Comparison of ENCODE assay signal across 10 cellular contexts in the genomic region with DNA sequence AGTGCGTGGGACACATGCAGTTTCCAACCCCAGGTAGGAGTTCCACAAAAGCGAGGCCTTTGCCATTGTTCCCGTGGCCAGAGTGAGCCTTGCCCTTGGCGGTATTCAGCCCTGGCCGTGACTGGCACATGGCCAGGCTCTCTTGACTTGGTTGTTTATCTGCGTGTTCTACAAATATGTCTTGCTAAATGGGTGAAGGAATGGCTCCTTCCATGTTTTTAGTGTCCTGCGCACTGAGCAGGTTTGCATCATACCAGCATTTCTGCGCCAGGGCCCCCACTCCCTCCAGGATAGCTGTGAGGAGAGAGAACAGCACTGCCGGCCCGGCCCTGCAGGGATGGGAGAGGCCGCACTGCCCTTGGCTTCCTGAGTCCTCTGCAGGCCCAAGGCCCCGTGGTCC. TPM values are rescaled to one million over a fixed set of nuclear protein-coding genes. Genes with fewer than 3 reads are reported as not detected.
DNase-seq lines count a peak whose midpoint lies in the region; ATAC-seq and TF ChIP-seq lines count a peak whose summit lies in the region.
"Had no signal": no experiment of that assay in that cellular context is flagged by ENCODE, and none has a peak within 500 bp of the region (broad histone marks: within the 10 kb centered on the region; RNA-seq: fewer than 3 reads in every experiment).

No MANE protein-coding gene starts in this region.

- H3K4me1 ChIP-seq in upper lobe of left lung = peaks cover 10 to 33% (median 27%) of the 10 kb centered on the region in 4 donors
- H3K4me1 ChIP-seq: SJSA1 had no signal

- peak overlapping the region; percentile 64 to 83 (median 80) for H3K27ac ChIP-seq in upper lobe of left lung
- H3K27ac ChIP-seq: SJSA1 had no signal

- no peak for TF ChIP-seq CTCF in choroid plexus epithelial cell (conservative IDR thresholded peaks at IDR 0.05; ENCODE audit: low read depth, low read length)
- TF ChIP-seq CTCF in mesothelial cell of epicardium (IDR thresholded peaks at IDR 0.05; ENCODE audit: unreplicated experiment) = no peak
- peak in 1 of 6 experiments; percentile 10 for TF ChIP-seq CTCF in upper lobe of left lung (IDR thresholded peaks at IDR 0.05)
- no peak for TF ChIP-seq CTCF in WTC11 (IDR thresholded peaks at IDR 0.05)

- H3K36me3 Mint-ChIP-seq in activated T-cell treated with anti-CD3 and anti-CD28 coated beads, Interleukin-2, amount 50 U/mL, for 24 hours (ENCODE audit: low read depth) = peaks cover 84% of the 10 kb centered on the region
- H3K36me3 Mint-ChIP-seq in mesothelial cell of epicardium (peaks cover 12% of the 10 kb centered on the region), WTC11 (peaks cover 20% of the 10 kb centered on the region)

- 52 to 56% methylated on average over 8 to 12 of the region's 12 CpGs for WGBS in upper lobe of left lung, 2 donors

- H3K27me3 ChIP-seq in upper lobe of left lung = no peaks in the 10 kb centered on the region
- H3K27me3 ChIP-seq: SJSA1 had no signal

- peaks cover 11 to 69% (median 51%) of the 10 kb centered on the region in 4 donors for H3K36me3 ChIP-seq in upper lobe of left lung

- H3K4me3 Mint-ChIP-seq in activated T-cell treated with anti-CD3 and anti-CD28 coated beads, Interleukin-2, amount 50 U/mL, for 24 hours = no peak overlapping the region
- H3K4me3 Mint-ChIP-seq in mesothelial cell of epicardium = no peak overlapping the region
- no peak overlapping the region for H3K4me3 Mint-ChIP-seq in WTC11

- peak; percentile 44 for DNase-seq in activated T-cell treated with anti-CD3 and anti-CD28 coated beads, Interleukin-2, amount 50 U/mL, for 24 hours
- DNase-seq in activated T-cell treated with anti-CD3 and anti-CD28 coated beads for 4 hours (no peak), choroid plexus epithelial cell (ENCODE audit: low read depth) (peak; percentile 81), mesothelial cell of epicardium (ENCODE audit: low spot score in 2 of 2, unreplicated experiment in 2 of 2) (no peak), upper lobe of left lung (peak in 1 of 2 donors; percentile 83), WTC11 (ENCODE audit: low spot score) (no peak), NCI-H187 treated with DMSO at 0.1 percent for 48 hours (lab: John Stamatoyannopoulos, UW) (no peak), HK-2 (ENCODE audit: unreplicated experiment) (no peak)
- DNase-seq: cortex of kidney had no signal

- CTCF ChIA-PET in WTC11 (lab: Charles Lee) = interaction anchor here (0.9 to 3.0 kb wide), 19 partner anchors 7 to 223 kb away, joined by 3 to 44 read pairs (median 4); a partner anchor contains a TSS

- POLR2A ChIA-PET in WTC11 (lab: Charles Lee) = interaction anchor here (1.0 to 1.1 kb wide), 2 partner anchors 55 to 120 kb away, joined by 3 read pairs; a partner anchor contains a TSS

- H3K4me1 Mint-ChIP-seq in activated T-cell treated with anti-CD3 and anti-CD28 coated beads, Interleukin-2, amount 50 U/mL, for 24 hours (ENCODE audit: low read depth) = peaks cover 18% of the 10 kb centered on the region
- H3K4me1 Mint-ChIP-seq in mesothelial cell of epicardium (no peaks in the 10 kb centered on the region), WTC11 (no peaks in the 10 kb centered on the region)

- no peak overlapping the region for H3K4me3 ChIP-seq in choroid plexus epithelial cell (ENCODE audit: low read depth, low read length)
- H3K4me3 ChIP-seq in upper lobe of left lung = no peak overlapping the region
- H3K4me3 ChIP-seq: SJSA1 had no signal

- TF ChIP-seq POLR2A in upper lobe of left lung (IDR thresholded peaks at IDR 0.05) = no peak

- H3K9me3 ChIP-seq in upper lobe of left lung = no peaks in the 10 kb centered on the region
- H3K9me3 ChIP-seq: SJSA1 had no signal

- TF ChIP-seq EP300 in upper lobe of left lung (IDR thresholded peaks at IDR 0.05) = no peak

- ATAC-seq in upper lobe of left lung (ENCODE audit: low FRiP score in 2 of 2) (peak; percentile 55 to 72), WTC11 (no peak)

- no peaks in the 10 kb centered on the region for H3K27me3 Mint-ChIP-seq in activated T-cell treated with anti-CD3 and anti-CD28 coated beads, Interleukin-2, amount 50 U/mL, for 24 hours
- H3K27me3 Mint-ChIP-seq in mesothelial cell of epicardium (ENCODE audit: low read depth) = no peaks in the 10 kb centered on the region
- peaks cover 2% of the 10 kb centered on the region; the same call in 1 of the 2 replicates for H3K27me3 Mint-ChIP-seq in WTC11 (ENCODE audit: low read depth)

- peak overlapping the region; percentile 89 for H3K27ac Mint-ChIP-seq in activated T-cell treated with anti-CD3 and anti-CD28 coated beads, Interleukin-2, amount 50 U/mL, for 24 hours
- H3K27ac Mint-ChIP-seq in mesothelial cell of epicardium = peak overlapping the region; percentile 66
- no peak overlapping the region for H3K27ac Mint-ChIP-seq in WTC11

- no peaks in the 10 kb centered on the region for H3K9me3 Mint-ChIP-seq in activated T-cell treated with anti-CD3 and anti-CD28 coated beads, Interleukin-2, amount 50 U/mL, for 24 hours
- H3K9me3 Mint-ChIP-seq in mesothelial cell of epicardium (no peaks in the 10 kb centered on the region), WTC11 (no peaks in the 10 kb centered on the region)

TF ChIP-seq in WTC11, 78 proteins besides CTCF, POLR2A, EP300 and RAD21:
- no peak for TF ChIP-seq ZNF121 (CRISPR knock-in tag; IDR thresholded peaks at IDR 0.05)
- TF ChIP-seq, protein P1, sequence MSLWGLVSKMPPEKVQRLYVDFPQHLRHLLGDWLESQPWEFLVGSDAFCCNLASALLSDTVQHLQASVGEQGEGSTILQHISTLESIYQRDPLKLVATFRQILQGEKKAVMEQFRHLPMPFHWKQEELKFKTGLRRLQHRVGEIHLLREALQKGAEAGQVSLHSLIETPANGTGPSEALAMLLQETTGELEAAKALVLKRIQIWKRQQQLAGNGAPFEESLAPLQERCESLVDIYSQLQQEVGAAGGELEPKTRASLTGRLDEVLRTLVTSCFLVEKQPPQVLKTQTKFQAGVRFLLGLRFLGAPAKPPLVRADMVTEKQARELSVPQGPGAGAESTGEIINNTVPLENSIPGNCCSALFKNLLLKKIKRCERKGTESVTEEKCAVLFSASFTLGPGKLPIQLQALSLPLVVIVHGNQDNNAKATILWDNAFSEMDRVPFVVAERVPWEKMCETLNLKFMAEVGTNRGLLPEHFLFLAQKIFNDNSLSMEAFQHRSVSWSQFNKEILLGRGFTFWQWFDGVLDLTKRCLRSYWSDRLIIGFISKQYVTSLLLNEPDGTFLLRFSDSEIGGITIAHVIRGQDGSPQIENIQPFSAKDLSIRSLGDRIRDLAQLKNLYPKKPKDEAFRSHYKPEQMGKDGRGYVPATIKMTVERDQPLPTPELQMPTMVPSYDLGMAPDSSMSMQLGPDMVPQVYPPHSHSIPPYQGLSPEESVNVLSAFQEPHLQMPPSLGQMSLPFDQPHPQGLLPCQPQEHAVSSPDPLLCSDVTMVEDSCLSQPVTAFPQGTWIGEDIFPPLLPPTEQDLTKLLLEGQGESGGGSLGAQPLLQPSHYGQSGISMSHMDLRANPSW (CRISPR knock-in tag; conservative IDR thresholded peaks at IDR 0.05; ENCODE audit: low read depth) = no peak
- TF ChIP-seq, protein P2, sequence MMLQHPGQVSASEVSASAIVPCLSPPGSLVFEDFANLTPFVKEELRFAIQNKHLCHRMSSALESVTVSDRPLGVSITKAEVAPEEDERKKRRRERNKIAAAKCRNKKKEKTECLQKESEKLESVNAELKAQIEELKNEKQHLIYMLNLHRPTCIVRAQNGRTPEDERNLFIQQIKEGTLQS (CRISPR knock-in tag; conservative IDR thresholded peaks at IDR 0.05) = no peak

RNA-seq across cellular contexts. Expression of a gene that starts 20.0 kb away (rescaled TPM):
- total RNA-seq in mesothelial cell of epicardium (41.0 to 47.4 TPM (median 46.6 TPM) in 3 replicates), upper lobe of left lung (10 to 100 TPM; 35.6 to 73.5 (median 53.0) TPM), WTC11 (2021) (28.8 to 30.8 TPM (median 29.8 TPM) in 3 replicates)

RNA-seq across cellular contexts. Expression of a gene that starts 36.5 kb away (rescaled TPM):
- total RNA-seq in mesothelial cell of epicardium (15.6 to 18.3 TPM (median 17.7 TPM) in 3 replicates), upper lobe of left lung (1 to 10 TPM; 1.3 to 8.4 (median 5.7) TPM), WTC11 (2021) (1.1 to 1.9 TPM (median 1.7 TPM) in 3 replicates)
- total RNA-seq: SJSA1 had no signal

RNA-seq across cellular contexts. Expression of a gene that starts 55.4 kb away (rescaled TPM):
- total RNA-seq in mesothelial cell of epicardium (66.9 to 69.9 TPM (median 69.4 TPM) in 3 replicates), upper lobe of left lung (100 to 1,000 TPM in 1 of 6 donors, 10 to 100 TPM in 5; 51.3 to 102 (median 83.4) TPM), WTC11 (2021) (98.3 to 104 TPM (median 99.3 TPM) in 3 replicates)

RNA-seq across cellular contexts. Expression of a gene that starts 55.8 kb away (rescaled TPM):
- 38.0 to 47.8 TPM (median 44.2 TPM) in 3 replicates for total RNA-seq in mesothelial cell of epicardium
- 10 to 100 TPM in 5 of 6 donors, 1 to 10 TPM in 1; 9.4 to 49.3 (median 31.2) TPM for total RNA-seq in upper lobe of left lung
- 93.1 to 99.6 TPM (median 97.9 TPM) in 3 replicates for total RNA-seq in WTC11 (2021)

Comparison
In these comparisons a context has a peak if more than half of its experiments do, and no peak if none do; other contexts are left out.
1. DNase-seq: peak in activated T-cell treated with anti-CD3 and anti-CD28 coated beads, Interleukin-2, amount 50 U/mL, for 24 hours (single experiment) and choroid plexus epithelial cell (single experiment); none in activated T-cell treated with anti-CD3 and anti-CD28 coated beads for 4 hours (single experiment), mesothelial cell of epicardium (0 of 2), WTC11 (single experiment), NCI-H187 treated with DMSO at 0.1 percent for 48 hours (single experiment) and HK-2 (single experiment).